ENCODE assay signal across 11 cellular contexts in genomic region chr22:46263208-46263575, GRCh38. TPM values are rescaled to one million over a fixed set of nuclear protein-coding genes. Genes with fewer than 3 reads are reported as not detected.
A peak's percentile ranks its signal among the peaks of the same experiment; 100 is the strongest.
DNase-seq lines count a peak whose midpoint lies in the region; ATAC-seq lines count a peak whose summit lies in the region.
"Had no signal": no experiment of that assay in that cellular context is flagged by ENCODE, and none has a peak within 500 bp of the region (broad histone marks: within the 10 kb centered on the region; RNA-seq: fewer than 3 reads in every experiment).

PKDREJ (minus strand) TSS chr22:46263343; CDS start chr22:46263322, 21 bp downstream.

- H3K27ac Mint-ChIP-seq in T-helper 1 cell treated with Interleukin-12 subunit alpha and Interleukin-12 subunit beta and Interleukin-4 antibody, amounts not matched to agents 30 μg/mL and 1 μg/mL, for 36 hours: no peak within 1 kb of the TSS
- H3K27ac Mint-ChIP-seq in effector memory CD8-positive, alpha-beta T cell: peak within 1 kb of the TSS in 1 of 2 donors; percentile 44
- H3K27ac Mint-ChIP-seq in naive B cell: peak within 1 kb of the TSS in 2 of 6 donors; percentile 49 to 51

- peak within 1 kb of the TSS; percentile 62 for H3K4me3 Mint-ChIP-seq in T-helper 1 cell treated with Interleukin-12 subunit alpha and Interleukin-12 subunit beta and Interleukin-4 antibody, amounts not matched to agents 30 μg/mL and 1 μg/mL, for 36 hours
- peak within 1 kb of the TSS; percentile 55 to 69 for H3K4me3 Mint-ChIP-seq in effector memory CD8-positive, alpha-beta T cell
- peak within 1 kb of the TSS; percentile 38 to 78 (median 60) for H3K4me3 Mint-ChIP-seq in naive B cell

- peak within 1 kb of the TSS in 1 of 5 donors; percentile 30 for H3K9ac ChIP-seq in subcutaneous abdominal adipose tissue (ENCODE audit: low read length in 5 of 5)

- no peak for ATAC-seq in effector memory CD8-positive, alpha-beta T cell (replicated peaks)
- ATAC-seq in naive B cell (ENCODE audit: low read depth in 2 of 2) (no peak), HG03565 (IDR thresholded peaks at IDR 0.05; ENCODE audit: unreplicated experiment) (no peak)

- H3K9me3 ChIP-seq in subcutaneous abdominal adipose tissue (ENCODE audit: control insufficient read depth in 5 of 5, low read length in 5 of 5): peaks cover 0 to 3% (median 0%) of the 10 kb centered on the region in 5 donors
- H3K9me3 ChIP-seq in SJCRH30 (replicated peaks): peaks cover 7% of the 10 kb centered on the region

- H3K36me3 ChIP-seq in subcutaneous abdominal adipose tissue (ENCODE audit: control insufficient read depth in 5 of 5, insufficient read depth in 5 of 5, low read length in 5 of 5) (no peaks in the 10 kb centered on the region), SJCRH30 (no peaks in the 10 kb centered on the region)

- H3K4me1 ChIP-seq in subcutaneous abdominal adipose tissue (ENCODE audit: control insufficient read depth in 5 of 5, insufficient read depth in 5 of 5, low read length in 5 of 5) (peaks cover 0 to 17% (median 12%) of the 10 kb centered on the region in 5 donors), SJCRH30 (no peaks in the 10 kb centered on the region)

- peaks cover 79% of the 10 kb centered on the region for H3K27me3 Mint-ChIP-seq in T-helper 1 cell treated with Interleukin-12 subunit alpha and Interleukin-12 subunit beta and Interleukin-4 antibody, amounts not matched to agents 30 μg/mL and 1 μg/mL, for 36 hours (ENCODE audit: low read depth)
- H3K27me3 Mint-ChIP-seq in effector memory CD8-positive, alpha-beta T cell: peaks cover 35 to 53% of the 10 kb centered on the region in 2 donors
- peaks cover 46 to 81% (median 60%) of the 10 kb centered on the region in 3 donors for H3K27me3 Mint-ChIP-seq in naive B cell

- DNase-seq in T-helper 1 cell: no peak
- no peak for DNase-seq in effector memory CD8-positive, alpha-beta T cell
- DNase-seq in naive B cell: no peak
- no peak for DNase-seq in SIG-M5 treated with dmso at 0.1 percent for 504 hours (lab: John Stamatoyannopoulos, UW; ENCODE audit: unreplicated experiment)
- no peak for DNase-seq in SJCRH30
- DNase-seq: DMS153, NCI-H1694 treated with DMSO at 0.1 percent for 48 hours had no signal

- peaks cover 9% of the 10 kb centered on the region for H3K36me3 Mint-ChIP-seq in T-helper 1 cell treated with Interleukin-12 subunit alpha and Interleukin-12 subunit beta and Interleukin-4 antibody, amounts not matched to agents 30 μg/mL and 1 μg/mL, for 36 hours (ENCODE audit: low read depth)
- peaks cover 6% of the 10 kb centered on the region for H3K36me3 Mint-ChIP-seq in effector memory CD8-positive, alpha-beta T cell (ENCODE audit: insufficient read depth)
- peaks cover 0 to 5% of the 10 kb centered on the region in 2 donors for H3K36me3 Mint-ChIP-seq in naive B cell

- H3K4me3 ChIP-seq in subcutaneous abdominal adipose tissue (ENCODE audit: low read depth in 1 of 5, low read length in 5 of 5): peak within 1 kb of the TSS in 3 of 5 donors; percentile 38 to 48 (median 40)
- no peak within 1 kb of the TSS for H3K4me3 ChIP-seq in SJCRH30

- H3K27ac ChIP-seq in subcutaneous abdominal adipose tissue (ENCODE audit: low read depth, low read length) (no peak within 1 kb of the TSS), SJCRH30 (no peak within 1 kb of the TSS)
- H3K27ac ChIP-seq: 22Rv1 had no signal

- H3K9me3 Mint-ChIP-seq in T-helper 1 cell treated with Interleukin-12 subunit alpha and Interleukin-12 subunit beta and Interleukin-4 antibody, amounts not matched to agents 30 μg/mL and 1 μg/mL, for 36 hours: peaks cover 13% of the 10 kb centered on the region
- H3K9me3 Mint-ChIP-seq in effector memory CD8-positive, alpha-beta T cell: no peaks in the 10 kb centered on the region
- H3K9me3 Mint-ChIP-seq in naive B cell: peaks cover 0 to 11% (median 4%) of the 10 kb centered on the region in 7 donors

- H3K27me3 ChIP-seq in subcutaneous abdominal adipose tissue (ENCODE audit: control insufficient read depth in 5 of 5, insufficient read depth in 4 of 5, low read length in 5 of 5) (no peaks in the 10 kb centered on the region), SJCRH30 (no peaks in the 10 kb centered on the region)

- peaks cover 4% of the 10 kb centered on the region for H3K4me1 Mint-ChIP-seq in T-helper 1 cell treated with Interleukin-12 subunit alpha and Interleukin-12 subunit beta and Interleukin-4 antibody, amounts not matched to agents 30 μg/mL and 1 μg/mL, for 36 hours (ENCODE audit: low read depth)
- H3K4me1 Mint-ChIP-seq in effector memory CD8-positive, alpha-beta T cell (ENCODE audit: low read depth in 2 of 2): peaks cover 13 to 19% of the 10 kb centered on the region in 2 donors
- H3K4me1 Mint-ChIP-seq in naive B cell: peaks cover 8 to 23% (median 15%) of the 10 kb centered on the region in 3 donors

RNA-seq across cellular contexts. Expression of gene PKDREJ, which starts in this region (rescaled TPM):
- polyA plus RNA-seq in naive B cell (ENCODE audit: low read depth in 6 of 6): under 1 TPM in 4 of 6 donors, not detected in 2; 0.03 to 0.15 (median 0.06) TPM
- 0.02 TPM in 1 of 2 replicates, not detected in the other for total RNA-seq in SJCRH30 (2014; rRNA removed; shearing (Covaris generic))
